In the genomic region with DNA sequence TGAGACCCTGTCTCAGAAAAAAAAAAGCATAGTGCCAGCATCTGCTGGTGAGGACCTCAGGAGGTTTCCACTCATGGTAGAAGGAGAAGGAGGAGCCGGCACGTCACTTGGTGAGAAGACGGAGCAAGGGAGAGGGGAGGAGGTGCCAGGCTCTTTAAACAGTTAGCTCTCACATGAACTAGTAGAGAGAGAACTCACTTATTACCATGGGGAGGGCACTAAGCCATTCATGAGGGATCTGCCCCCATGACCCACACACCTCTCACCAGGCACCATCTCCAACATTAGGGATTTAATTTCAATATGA, we compare ENCODE assay signal across 13 cellular contexts.
DNase-seq lines count a peak whose midpoint lies in the region; ATAC-seq, FAIRE-seq and TF ChIP-seq lines count a peak whose summit lies in the region.
"Had no signal": no experiment of that assay in that cellular context is flagged by ENCODE, and none has a peak within 500 bp of the region (broad histone marks: within the 10 kb centered on the region; RNA-seq: fewer than 3 reads in every experiment).

No MANE protein-coding gene starts in this region.

- SMC1A ChIA-PET in GM12878 (lab: Charles Lee; ENCODE audit: uncharacterized antibody, unreplicated experiment), result interaction anchor here (0.7 to 5.2 kb wide), 10 partner anchors 9 to 150 kb away, joined by 3 to 26 read pairs (median 4); no protein-coding TSS in a partner anchor

- H3K9ac ChIP-seq in GM12878 (ENCODE audit: control insufficient read depth, insufficient read depth, low read length), result peak overlapping the region; percentile 39; the same call in 1 of the 2 replicates
- H3K9ac ChIP-seq: parathyroid adenoma had no signal

- H3K4me3 Mint-ChIP-seq in activated CD4-positive, alpha-beta T cell treated with anti-CD3 and anti-CD28 coated beads, Interleukin-2, amount 10 ng/mL, durations not matched to agents 24 days and 14 days, result no peak overlapping the region
- H3K4me3 Mint-ChIP-seq: stimulated activated naive CD8-positive, alpha-beta T cell treated with anti-CD3 and anti-CD28 coated beads, Interleukin-15, amount 100 ng/mL, for 72 hours had no signal

- in situ Hi-C loops in GM12878 (cut with MboI), result no loop called here

- no peak for TF ChIP-seq EP300 in GM12878 (IDR thresholded peaks at IDR 0.05; ENCODE audit: borderline replicate concordance in 1 of 2, control insufficient read depth in 1 of 2, low read depth in 2 of 2, low read length in 2 of 2)

- peaks cover 16% of the 10 kb centered on the region for H3K4me1 ChIP-seq in GM12878 (ENCODE audit: control insufficient read depth, insufficient read depth, low read length)
- H3K4me1 ChIP-seq: parathyroid adenoma had no signal

- FAIRE-seq in GM12878 (lab: Jason Lieb, UNC), result no peak

- H3K79me2 ChIP-seq in GM12878 (ENCODE audit: control insufficient read depth, insufficient read depth, low read length), result no peaks in the 10 kb centered on the region
- H3K79me2 ChIP-seq: parathyroid adenoma had no signal

- CTCF ChIA-PET in GM12878 (lab: Yijun Ruan, JAX), result interaction anchor here (1.3 kb wide), 1 partner anchor 30 kb away, joined by 8 read pairs; no protein-coding TSS in a partner anchor

- peak overlapping the region; percentile 53; the same call in 1 of the 2 replicates for H3K4me3 ChIP-seq in GM12878
- H3K4me3 ChIP-seq: cardiac muscle cell had no signal

- RAD21 ChIA-PET in GM12878 (lab: Charles Lee; ENCODE audit: unreplicated experiment), result interaction anchor here (0.7 to 2.6 kb wide), 5 partner anchors 11 to 61 kb away, joined by 3 to 24 read pairs (median 9); no protein-coding TSS in a partner anchor

- no peaks in the 10 kb centered on the region for H4K20me1 ChIP-seq in GM12878 (ENCODE audit: control insufficient read depth, insufficient read depth)

- BruUV-seq in GM12878 (replicated peaks; lab: Mats Ljungman, UMichigan), result no TSS peak

- peak overlapping the region; percentile 56 for H3K4me2 ChIP-seq in GM12878 (ENCODE audit: control insufficient read depth, insufficient read depth)

- DNase-seq in GM12878 (ENCODE audit: low read depth, low spot score) (no peak), COR-L47 (lab: John Stamatoyannopoulos, UW) (no peak)
- DNase-seq in activated CD4-positive, alpha-beta T cell treated with anti-CD3 and anti-CD28 coated beads, Interleukin-2, amount 10 ng/mL, durations not matched to agents 24 days and 14 days, result no peak
- DNase-seq in activated CD4-positive, alpha-beta T cell treated with anti-CD3 and anti-CD28 coated beads for 4 hours, result no peak
- DNase-seq: activated CD4-positive, alpha-beta T cell treated with anti-CD3 and anti-CD28 coated beads for 1 hour; mammary epithelial cell; NCI-H1930 had no signal

- POLR2A ChIA-PET in GM12878 (lab: Charles Lee), result interaction anchor here (0.6 to 2.4 kb wide), 2 partner anchors 12 to 921 kb away, joined by 4 to 18 read pairs; no protein-coding TSS in a partner anchor

- intact Hi-C loops in GM12878 (cut with micrococcal nuclease; ENCODE audit: unreplicated experiment), result loop anchor here (5.0 kb wide), 1 partner anchor 58 kb away; no protein-coding TSS in a partner anchor
- intact Hi-C loops in activated CD4-positive, alpha-beta T cell treated with anti-CD3 and anti-CD28 coated beads, Interleukin-2, amount 10 ng/mL, durations not matched to agents 24 days and 14 days (cut with micrococcal nuclease), result no loop called here

- peak overlapping the region; percentile 71 for H3K27ac ChIP-seq in GM12878 (ENCODE audit: control insufficient read depth, insufficient read depth)
- H3K27ac ChIP-seq: cardiac muscle cell, parathyroid adenoma had no signal

- H3K27me3 Mint-ChIP-seq in activated CD4-positive, alpha-beta T cell treated with anti-CD3 and anti-CD28 coated beads, Interleukin-2, amount 10 ng/mL, durations not matched to agents 24 days and 14 days, result peaks cover 2% of the 10 kb centered on the region
- H3K27me3 Mint-ChIP-seq: stimulated activated naive CD8-positive, alpha-beta T cell treated with anti-CD3 and anti-CD28 coated beads, Interleukin-15, amount 100 ng/mL, for 72 hours had no signal

- no peak for TF ChIP-seq RAD21 in GM12878 (IDR thresholded peaks at IDR 0.05; ENCODE audit: insufficient read depth, low read depth, low read length)

- H2AFZ ChIP-seq in GM12878 (ENCODE audit: control insufficient read depth, low read depth, low read length), result peak overlapping the region; percentile 75
- H2AFZ ChIP-seq: parathyroid adenoma had no signal

- H3K9me3 ChIP-seq in GM12878 (replicated peaks; ENCODE audit: control insufficient read depth, insufficient read depth, low read length), result peaks cover 2% of the 10 kb centered on the region; the same call in 2 of the 3 replicates

- H3K36me3 ChIP-seq in GM12878 (ENCODE audit: control insufficient read depth in 2 of 2, insufficient read depth in 2 of 2, low read length in 1 of 2), result no peaks in the 10 kb centered on the region; a peak in 2 of 4 replicates
- H3K36me3 ChIP-seq: cardiac muscle cell had no signal

- peaks cover 3% of the 10 kb centered on the region for H3K9me3 Mint-ChIP-seq in activated CD4-positive, alpha-beta T cell treated with anti-CD3 and anti-CD28 coated beads, Interleukin-2, amount 10 ng/mL, durations not matched to agents 24 days and 14 days

- H3K36me3 Mint-ChIP-seq in activated CD4-positive, alpha-beta T cell treated with anti-CD3 and anti-CD28 coated beads, Interleukin-2, amount 10 ng/mL, durations not matched to agents 24 days and 14 days (ENCODE audit: low read depth), result no peaks in the 10 kb centered on the region

- no peak for TF ChIP-seq POLR2A in GM12878 (IDR thresholded peaks at IDR 0.05; ENCODE audit: low read depth, low read length)

- TF ChIP-seq CTCF in GM12878 (IDR thresholded peaks at IDR 0.05 in 2 of 3, conservative IDR thresholded peaks at IDR 0.05 in 1 of 3; ENCODE audit: control insufficient read depth in 2 of 3, extremely low read depth in 1 of 3, insufficient read depth in 1 of 3, low read depth in 3 of 3, low read length in 3 of 3), result no peak

- no peak overlapping the region for H3K27ac Mint-ChIP-seq in activated CD4-positive, alpha-beta T cell treated with anti-CD3 and anti-CD28 coated beads, Interleukin-2, amount 10 ng/mL, durations not matched to agents 24 days and 14 days

- no peaks in the 10 kb centered on the region for H3K4me1 Mint-ChIP-seq in activated CD4-positive, alpha-beta T cell treated with anti-CD3 and anti-CD28 coated beads, Interleukin-2, amount 10 ng/mL, durations not matched to agents 24 days and 14 days
- H3K4me1 Mint-ChIP-seq: stimulated activated naive CD8-positive, alpha-beta T cell treated with anti-CD3 and anti-CD28 coated beads, Interleukin-15, amount 100 ng/mL, for 72 hours had no signal

- H3K27me3 ChIP-seq in GM12878 (replicated peaks in 1 of 2; ENCODE audit: control insufficient read depth in 2 of 2, insufficient read depth in 2 of 2, low read length in 1 of 2), result no peaks in the 10 kb centered on the region
- H3K27me3 ChIP-seq: cardiac muscle cell had no signal

- 8% methylated on average over 3 of the region's 3 CpGs for whole genome bisulfite sequencing in GM12878 (ENCODE audit: insufficient coverage, insufficient replicate concordance, low lambda C conversion rate, missing lambda C conversion rate)

- ATAC-seq in GM18907 (IDR thresholded peaks at IDR 0.05; ENCODE audit: unreplicated experiment) (peak; percentile 56), GM21529 (IDR thresholded peaks at IDR 0.05; ENCODE audit: unreplicated experiment) (peak; percentile 46), HG03045 (IDR thresholded peaks at IDR 0.05; ENCODE audit: unreplicated experiment) (peak; percentile 31), GM12878 (peak; percentile 79)

TF ChIP-seq in GM12878, 131 proteins besides CTCF, POLR2A, EP300 and RAD21 (continues in another document):
- TF ChIP-seq POLR2AphosphoS5 (IDR thresholded peaks at IDR 0.05; ENCODE audit: low read length) (no peak), STAT1 (conservative IDR thresholded peaks at IDR 0.05) (no peak), POLR2AphosphoS2 (IDR thresholded peaks at IDR 0.05; ENCODE audit: low read depth, low read length) (no peak), USF1 (IDR thresholded peaks at IDR 0.05; ENCODE audit: borderline replicate concordance, extremely low read length, insufficient read depth, low read depth, low read length) (no peak), IKZF2 (IDR thresholded peaks at IDR 0.05) (no peak), PAX5 (IDR thresholded peaks at IDR 0.05; ENCODE audit: borderline replicate concordance, low read depth, low read length) (no peak), ZNF384 (IDR thresholded peaks at IDR 0.05; ENCODE audit: borderline replicate concordance, low read depth, low read length) (no peak), HCFC1 (IDR thresholded peaks at IDR 0.05; ENCODE audit: low read length) (no peak)
- TF ChIP-seq, protein P1, sequence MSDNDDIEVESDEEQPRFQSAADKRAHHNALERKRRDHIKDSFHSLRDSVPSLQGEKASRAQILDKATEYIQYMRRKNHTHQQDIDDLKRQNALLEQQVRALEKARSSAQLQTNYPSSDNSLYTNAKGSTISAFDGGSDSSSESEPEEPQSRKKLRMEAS (IDR thresholded peaks at IDR 0.05; ENCODE audit: low read depth, low read length), result no peak
- TF ChIP-seq, protein P2, sequence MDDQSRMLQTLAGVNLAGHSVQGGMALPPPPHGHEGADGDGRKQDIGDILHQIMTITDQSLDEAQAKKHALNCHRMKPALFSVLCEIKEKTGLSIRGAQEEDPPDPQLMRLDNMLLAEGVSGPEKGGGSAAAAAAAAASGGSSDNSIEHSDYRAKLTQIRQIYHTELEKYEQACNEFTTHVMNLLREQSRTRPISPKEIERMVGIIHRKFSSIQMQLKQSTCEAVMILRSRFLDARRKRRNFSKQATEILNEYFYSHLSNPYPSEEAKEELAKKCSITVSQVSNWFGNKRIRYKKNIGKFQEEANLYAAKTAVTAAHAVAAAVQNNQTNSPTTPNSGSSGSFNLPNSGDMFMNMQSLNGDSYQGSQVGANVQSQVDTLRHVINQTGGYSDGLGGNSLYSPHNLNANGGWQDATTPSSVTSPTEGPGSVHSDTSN (IDR thresholded peaks at IDR 0.05; ENCODE audit: insufficient replicate concordance, low read depth, low read length), result no peak
